33 cellular contexts compared by ENCODE assay signal in the genomic region with DNA sequence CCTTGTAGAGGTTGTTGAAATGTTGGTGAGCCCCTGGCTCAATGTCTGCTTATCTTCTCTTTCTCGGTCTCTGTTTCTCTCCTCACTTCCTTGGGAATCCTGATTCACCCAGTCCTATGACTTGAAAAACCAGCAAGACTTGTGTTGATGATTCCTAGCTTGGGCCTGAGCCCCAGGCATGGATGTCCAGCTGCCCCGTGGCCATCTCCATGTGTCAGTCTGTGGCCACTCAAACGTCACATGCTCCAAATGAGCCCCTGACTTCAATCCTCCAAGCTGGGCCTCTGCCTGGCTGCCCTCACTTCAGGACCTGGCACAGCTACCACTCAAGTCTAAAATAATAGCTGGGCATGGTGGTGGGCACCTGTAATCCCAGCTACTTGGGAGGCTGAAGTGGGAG.
"Had no signal": no experiment of that assay in that cellular context is flagged by ENCODE, and none has a peak within 500 bp of the region (broad histone marks: within the 10 kb centered on the region; RNA-seq: fewer than 3 reads in every experiment).

No MANE protein-coding gene starts in this region.

- DNase-seq: activated CD4-positive, alpha-beta memory T cell treated with anti-CD3 and anti-CD28 coated beads, Interleukin-2, amount 10 ng/mL, durations not matched to agents 7 days and 5 days; activated CD4-positive, alpha-beta T cell treated with anti-CD3 and anti-CD28 coated beads for 1 hour; activated CD4-positive, alpha-beta T cell treated with anti-CD3 and anti-CD28 coated beads for 36 hours; activated CD4-positive, alpha-beta T cell treated with anti-CD3 and anti-CD28 coated beads for 48 hours; activated CD4-positive, alpha-beta T cell treated with anti-CD3 and anti-CD28 coated beads, Interleukin-2, amount 10 ng/mL, durations not matched to agents 7 days and 5 days; activated CD4-positive, alpha-beta T cell treated with anti-CD3 and anti-CD28 coated beads, Interleukin-2, amount 50 U/mL, for 48 hours; activated CD4-positive, CD25-positive, alpha-beta regulatory T cell; activated CD8-positive, alpha-beta memory T cell treated with anti-CD3 and anti-CD28 coated beads, Interleukin-2, amount 50 U/mL, for 4 hours; activated effector memory CD4-positive, alpha-beta T cell treated with anti-CD3 and anti-CD28 coated beads, Interleukin-2, amount 50 U/mL, for 16 hours; activated gamma-delta T cell treated with Interleukin-2 at 50 U/mL for 16 hours; activated naive CD4-positive, alpha-beta T cell; activated naive CD4-positive, alpha-beta T cell treated with anti-CD3 and anti-CD28 coated beads for 36 hours; activated naive CD4-positive, alpha-beta T cell treated with anti-CD3 and anti-CD28 coated beads, Interleukin-2, amount 50 U/mL, for 16 hours; activated naive CD8-positive, alpha-beta T cell treated with anti-CD3 and anti-CD28 coated beads for 36 hours; activated T-cell treated with anti-CD3 and anti-CD28 coated beads for 4 hours; activated T-cell treated with anti-CD3 and anti-CD28 coated beads, Interleukin-2, amount 50 U/mL, for 1 hour; activated T-cell treated with anti-CD3 and anti-CD28 coated beads, Interleukin-2, amount 50 U/mL, for 4 hours; activated T-cell treated with anti-CD3 and anti-CD28 coated beads, Interleukin-2, amount 50 U/mL, for 72 hours; adrenal gland; amniotic stem cell; aorta; body of pancreas; brain microvascular endothelial cell; central memory CD4-positive, alpha-beta T cell; T-helper 1 cell; T-helper 2 cell; T-helper 9 cell had no signal

- ATAC-seq: activated CD4-positive, alpha-beta T cell treated with anti-CD3 and anti-CD28 coated beads for 36 hours; activated CD4-positive, CD25-positive, alpha-beta regulatory T cell treated with anti-CD3 and anti-CD28 coated beads, Interleukin-2, amount 50 U/mL, for 24 hours; activated naive CD4-positive, alpha-beta T cell treated with anti-CD3 and anti-CD28 coated beads, Interleukin-2, amount 50 U/mL, for 72 hours; activated T-cell treated with anti-CD3 and anti-CD28 coated beads, Interleukin-2, amount 50 U/mL, for 4 hours; activated T-cell treated with anti-CD3 and anti-CD28 coated beads, Interleukin-2, amount 50 U/mL, for 72 hours; activated T-helper 17 cell treated with anti-CD3 and anti-CD28 coated beads, Interleukin-2, amount 50 U/mL, for 72 hours; body of pancreas; WTC11 had no signal

- H3K4me3 ChIP-seq: adrenal gland, body of pancreas, breast epithelium had no signal

- H3K27me3 ChIP-seq: adrenal gland, body of pancreas had no signal

- H3K27ac ChIP-seq: adrenal gland, body of pancreas, brain microvascular endothelial cell, breast epithelium, VCaP had no signal

- H3K9me3 ChIP-seq: adrenal gland, body of pancreas, breast epithelium had no signal

- H3K36me3 ChIP-seq: adrenal gland, brain microvascular endothelial cell, breast epithelium had no signal

- H3K4me1 ChIP-seq: adrenal gland, body of pancreas, breast epithelium had no signal
